In genomic region chr15:73049564-73050215, GRCh38 we compare ENCODE assay signal across 29 cellular contexts. TPM values are rescaled to one million over a fixed set of nuclear protein-coding genes. Genes with fewer than 3 reads are reported as not detected.
DNase-seq lines count a peak whose midpoint lies in the region; ATAC-seq, FAIRE-seq and TF ChIP-seq lines count a peak whose summit lies in the region.
"Had no signal": no experiment of that assay in that cellular context is flagged by ENCODE, and none has a peak within 500 bp of the region (broad histone marks: within the 10 kb centered on the region; RNA-seq: fewer than 3 reads in every experiment).

No MANE protein-coding gene starts in this region.

- no peaks in the 10 kb centered on the region for H3K9me3 Mint-ChIP-seq in progenitor cell of endocrine pancreas (ENCODE audit: low read depth)
- H3K9me3 Mint-ChIP-seq: activated B cell treated with CpG ODN at 0.5 μM for 24 hours; activated naive CD4-positive, alpha-beta T cell treated with anti-CD3 and anti-CD28 coated beads, Interleukin-2, amount 50 U/mL, for 24 hours; CD4-positive, alpha-beta memory T cell had no signal

- WGBS in A549 (ENCODE audit: missing lambda C conversion rate), result 90% methylated on average over 4 of the region's 4 CpGs
- WGBS in suprapubic skin, result 61% methylated on average over 4 of the region's 4 CpGs

- no peak for ATAC-seq in A549
- ATAC-seq in SK-N-SH treated with all-trans-retinoic acid at 6 μM for 48 hours, result no peak
- no peak for ATAC-seq in HG03378 (IDR thresholded peaks at IDR 0.05; ENCODE audit: unreplicated experiment)
- ATAC-seq: Right ventricle myocardium inferior had no signal

- TF ChIP-seq CTCF in A549 (IDR thresholded peaks at IDR 0.05) (no peak), progenitor cell of endocrine pancreas (IDR thresholded peaks at IDR 0.05; ENCODE audit: unreplicated experiment) (no peak), suprapubic skin (IDR thresholded peaks at IDR 0.05) (no peak)

- CTCF ChIA-PET in A549 (lab: Yijun Ruan, JAX), result interaction anchor here (1.2 to 2.0 kb wide), 2 partner anchors 12 to 254 kb away, joined by 3 to 4 read pairs; no protein-coding TSS in a partner anchor

- H3K4me2 ChIP-seq in A549, result no peak overlapping the region
- H3K4me2 ChIP-seq: PC-9 had no signal

- no peak for TF ChIP-seq EP300 in A549 (IDR thresholded peaks at IDR 0.05)
- no peak for TF ChIP-seq EP300 in suprapubic skin (IDR thresholded peaks at IDR 0.05)

- H3K27ac ChIP-seq in A549 (no peak overlapping the region), suprapubic skin (no peak overlapping the region)
- H3K27ac ChIP-seq: PC-9, right atrium auricular region had no signal

- peak; percentile 77 for FAIRE-seq in A549 (lab: Jason Lieb, UNC)
- FAIRE-seq: bronchial epithelial cell, GM12891 had no signal

- H3K27me3 Mint-ChIP-seq in progenitor cell of endocrine pancreas, result no peaks in the 10 kb centered on the region
- H3K27me3 Mint-ChIP-seq: activated naive CD4-positive, alpha-beta T cell treated with anti-CD3 and anti-CD28 coated beads, Interleukin-2, amount 50 U/mL, for 24 hours; CD4-positive, alpha-beta memory T cell had no signal

- POLR2A ChIA-PET in A549 (lab: Yijun Ruan, JAX), result no interaction called here

- H3K27ac Mint-ChIP-seq in progenitor cell of endocrine pancreas, result no peak overlapping the region
- H3K27ac Mint-ChIP-seq: activated B cell treated with CpG ODN at 0.5 μM for 24 hours; activated naive CD4-positive, alpha-beta T cell treated with anti-CD3 and anti-CD28 coated beads, Interleukin-2, amount 50 U/mL, for 24 hours had no signal

- H3K36me3 ChIP-seq in suprapubic skin, result no peaks in the 10 kb centered on the region
- H3K36me3 ChIP-seq: right atrium auricular region had no signal

- no peak overlapping the region for H3K4me3 ChIP-seq in A549
- no peak overlapping the region for H3K4me3 ChIP-seq in suprapubic skin
- H3K4me3 ChIP-seq: lung, PC-9, right atrium auricular region had no signal

- DNase-seq in A549 (ENCODE audit: low read depth in 1 of 2, low spot score in 1 of 2) (no peak), NCI-H82 treated with DMSO at 0.1 percent for 48 hours (lab: John Stamatoyannopoulos, UW; ENCODE audit: unreplicated experiment) (peak; percentile 25), medulla oblongata (ENCODE audit: extremely low spot score) (peak; percentile 77), progenitor cell of endocrine pancreas (ENCODE audit: low spot score, unreplicated experiment) (no peak), suprapubic skin (ENCODE audit: low spot score in 2 of 2) (no peak)
- DNase-seq in activated CD4-positive, alpha-beta T cell treated with anti-CD3 and anti-CD28 coated beads, Interleukin-2, amount 50 U/mL, for 1 hour, result no peak
- DNase-seq: activated B cell treated with CpG ODN at 0.5 μM for 24 hours; activated CD4-positive, alpha-beta T cell treated with anti-CD3 and anti-CD28 coated beads, Interleukin-2, amount 50 U/mL, for 48 hours; activated CD8-positive, alpha-beta memory T cell treated with anti-CD3 and anti-CD28 coated beads, Interleukin-2, amount 50 U/mL, for 48 hours; CD4-positive, alpha-beta memory T cell; DMS 273 treated with DMSO at 0.1 percent for 48 hours; effector CD8-positive, alpha-beta T cell; EL; erythroblast; NCI-H1048; NCI-H187 treated with DMSO at 0.1 percent for 48 hours; NCI-H524; NK-92 treated with Interleukin-12 subunit alpha and Interleukin-12 subunit beta, amount 100 ng/mL, for 24 hours; PC-9; stimulated activated CD4-positive, alpha-beta T cell treated with anti-CD3 and anti-CD28 coated beads, Interleukin-2, amount 100 ng/mL, for 24 hours; T1000 had no signal

- TF ChIP-seq POLR2A in A549 (IDR thresholded peaks at IDR 0.05; ENCODE audit: low read length), result no peak
- TF ChIP-seq POLR2A in suprapubic skin (IDR thresholded peaks at IDR 0.05), result no peak

- no peaks in the 10 kb centered on the region for H3K27me3 ChIP-seq in suprapubic skin
- H3K27me3 ChIP-seq: right atrium auricular region had no signal

- no peak for TF ChIP-seq RAD21 in A549 (conservative IDR thresholded peaks at IDR 0.05 in 1 of 2, IDR thresholded peaks at IDR 0.05 in 1 of 2)

- H3K9me3 ChIP-seq in A549 (no peaks in the 10 kb centered on the region), suprapubic skin (no peaks in the 10 kb centered on the region)
- H3K9me3 ChIP-seq: right atrium auricular region had no signal

- peaks cover 30% of the 10 kb centered on the region for H3K4me1 Mint-ChIP-seq in progenitor cell of endocrine pancreas (ENCODE audit: low read depth)

- no peaks in the 10 kb centered on the region for H3K36me3 Mint-ChIP-seq in progenitor cell of endocrine pancreas (ENCODE audit: insufficient read depth)
- H3K36me3 Mint-ChIP-seq: activated naive CD4-positive, alpha-beta T cell treated with anti-CD3 and anti-CD28 coated beads, Interleukin-2, amount 50 U/mL, for 24 hours had no signal

- peaks cover 13% of the 10 kb centered on the region for H3K4me1 ChIP-seq in A549
- peaks cover 20% of the 10 kb centered on the region for H3K4me1 ChIP-seq in suprapubic skin

- H3K4me3 Mint-ChIP-seq in progenitor cell of endocrine pancreas (ENCODE audit: low read depth), result peak overlapping the region; percentile 50
- H3K4me3 Mint-ChIP-seq: activated B cell treated with CpG ODN at 0.5 μM for 24 hours had no signal

TF ChIP-seq in A549, 52 proteins besides CTCF, POLR2A, EP300 and RAD21:
- no peak for TF ChIP-seq ESRRA (IDR thresholded peaks at IDR 0.05; ENCODE audit: borderline replicate concordance, low read length)
- no peak for TF ChIP-seq RARB (CRISPR knock-in tag; IDR thresholded peaks at IDR 0.05)
- TF ChIP-seq RFX5 (IDR thresholded peaks at IDR 0.05), result no peak
- TF ChIP-seq ELK1 (IDR thresholded peaks at IDR 0.05; ENCODE audit: low read depth, low read length), result no peak
- no peak for TF ChIP-seq BHLHE40 (IDR thresholded peaks at IDR 0.05; ENCODE audit: low read depth, low read length)
- no peak for TF ChIP-seq POLR2AphosphoS2 (conservative IDR thresholded peaks at IDR 0.05; ENCODE audit: low read length)
- TF ChIP-seq MAX (IDR thresholded peaks at IDR 0.05), result no peak
- TF ChIP-seq TFCP2L1 (CRISPR knock-in tag; IDR thresholded peaks at IDR 0.05), result no peak

TF ChIP-seq in SK-N-SH treated with all-trans-retinoic acid at 6 μM for 48 hours, 23 proteins besides CTCF, POLR2A, EP300 and RAD21:
- TF ChIP-seq RARB (CRISPR knock-in tag; IDR thresholded peaks at IDR 0.05) (no peak), CSDC2 (CRISPR knock-in tag; IDR thresholded peaks at IDR 0.05) (no peak), ZFP3 (CRISPR knock-in tag; IDR thresholded peaks at IDR 0.05) (no peak), ZNF565 (CRISPR knock-in tag; conservative IDR thresholded peaks at IDR 0.05; ENCODE audit: low read depth) (no peak), CSRNP3 (CRISPR knock-in tag; IDR thresholded peaks at IDR 0.05) (no peak), PPARA (CRISPR knock-in tag; IDR thresholded peaks at IDR 0.05; ENCODE audit: borderline replicate concordance) (no peak), ZFP30 (CRISPR knock-in tag; IDR thresholded peaks at IDR 0.05) (no peak), TCF4 (CRISPR knock-in tag; IDR thresholded peaks at IDR 0.05; ENCODE audit: borderline replicate concordance) (no peak), ZC3H10 (CRISPR knock-in tag; IDR thresholded peaks at IDR 0.05) (no peak), CREB5 (CRISPR knock-in tag; IDR thresholded peaks at IDR 0.05; ENCODE audit: low read depth) (no peak), GLIS3 (CRISPR knock-in tag; IDR thresholded peaks at IDR 0.05) (no peak), ISL1 (CRISPR knock-in tag; IDR thresholded peaks at IDR 0.05) (no peak), ZNF8 (CRISPR knock-in tag; IDR thresholded peaks at IDR 0.05) (no peak)

RNA-seq across cellular contexts. Expression of gene NEO1, which starts 2.6 kb away (rescaled TPM):
- 29.1 and 40.6 TPM in 2 replicates for polyA plus RNA-seq in A549 (2011; rRNA removed)
- 14.9 and 16.2 TPM in 2 replicates for polyA plus RNA-seq in A549 (2012; cell fraction: cytosol; rRNA removed)
- polyA plus RNA-seq in A549 (2012; cell fraction: nucleus; rRNA removed), result 37.6 and 39.2 TPM in 2 replicates
- 26.8 to 35.1 TPM (median 30.3 TPM) in 3 replicates for polyA plus RNA-seq in A549 (2017; fragmentation: RNase III; extraction: RNeasy Plus Mini Kit Qiagen cat#74134 plus additional on column Dnase treatment)
- 48.4 and 58.4 TPM in 2 replicates for polyA minus RNA-seq in A549 (2011; rRNA and poly(A)+ RNA removed)
- total RNA-seq in progenitor cell of endocrine pancreas, result 118 and 123 TPM in 2 replicates
- 100 to 1,000 TPM in 3 of 4 donors, 10 to 100 TPM in 1; 74.0 to 117 (median 107) TPM for total RNA-seq in suprapubic skin

Comparison
In these comparisons a context has a peak if more than half of its experiments do, and no peak if none do; other contexts are left out.
1. DNase-seq: peak in NCI-H82 treated with DMSO at 0.1 percent for 48 hours (single experiment) and medulla oblongata (single experiment); none in A549 (0 of 2), progenitor cell of endocrine pancreas (single experiment), suprapubic skin (0 of 2) and activated CD4-positive, alpha-beta T cell treated with anti-CD3 and anti-CD28 coated beads, Interleukin-2, amount 50 U/mL, for 1 hour (single experiment).